ENCODE assay signal across 9 cellular contexts in the genomic region with DNA sequence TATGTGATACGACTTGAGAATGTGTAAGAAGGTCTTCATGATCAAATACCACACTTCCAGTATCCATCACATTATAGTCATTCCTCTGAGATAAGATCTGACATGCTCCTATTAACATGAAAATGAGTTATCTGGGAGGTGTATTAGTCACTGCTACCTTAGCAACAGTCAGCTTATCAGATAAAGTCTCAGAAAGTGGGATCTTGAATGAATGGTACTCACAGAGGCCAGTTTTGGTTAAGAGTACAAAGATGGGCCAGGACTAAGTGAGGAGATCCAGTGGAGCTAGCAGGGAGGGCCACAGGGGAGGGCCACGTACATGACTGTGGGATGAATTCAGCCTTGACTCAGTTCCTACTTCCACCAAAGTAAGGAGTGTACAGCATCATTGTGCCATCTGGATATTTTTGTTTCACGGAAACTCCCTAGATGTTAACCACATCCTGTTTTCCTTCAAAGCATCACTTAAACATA.
DNase-seq lines count a peak whose midpoint lies in the region; ATAC-seq and TF ChIP-seq lines count a peak whose summit lies in the region.
"Had no signal": no experiment of that assay in that cellular context is flagged by ENCODE, and none has a peak within 500 bp of the region (broad histone marks: within the 10 kb centered on the region; RNA-seq: fewer than 3 reads in every experiment).

No MANE protein-coding gene starts in this region.

- no peak overlapping the region for H3K27ac Mint-ChIP-seq in natural killer cell treated with Interleukin-12 subunit alpha and Interleukin-12 subunit beta and Interleukin-15 and Interleukin-18, amount 100 ng/mL, for 72 hours

- H3K9me3 Mint-ChIP-seq in natural killer cell treated with Interleukin-12 subunit alpha and Interleukin-12 subunit beta and Interleukin-15 and Interleukin-18, amount 100 ng/mL, for 72 hours, result peaks cover 15% of the 10 kb centered on the region

- H3K27me3 Mint-ChIP-seq in natural killer cell treated with Interleukin-12 subunit alpha and Interleukin-12 subunit beta and Interleukin-15 and Interleukin-18, amount 100 ng/mL, for 72 hours, result no peaks in the 10 kb centered on the region

- H3K36me3 Mint-ChIP-seq in natural killer cell treated with Interleukin-12 subunit alpha and Interleukin-12 subunit beta and Interleukin-15 and Interleukin-18, amount 100 ng/mL, for 72 hours, result no peaks in the 10 kb centered on the region

- H3K4me1 Mint-ChIP-seq in natural killer cell treated with Interleukin-12 subunit alpha and Interleukin-12 subunit beta and Interleukin-15 and Interleukin-18, amount 100 ng/mL, for 72 hours (ENCODE audit: low read depth in 2 of 2), result no peaks in the 10 kb centered on the region

- no peak for TF ChIP-seq CTCF in AG10803 (conservative IDR thresholded peaks at IDR 0.05; ENCODE audit: low read length)
- TF ChIP-seq CTCF in choroid plexus epithelial cell (conservative IDR thresholded peaks at IDR 0.05; ENCODE audit: low read depth, low read length), result no peak

- peak; percentile 78 for DNase-seq in AG10803 (ENCODE audit: low read depth)
- peak; percentile 86 for DNase-seq in HT1080 (ENCODE audit: low read depth)
- DNase-seq in choroid plexus epithelial cell (ENCODE audit: low read depth), result peak; percentile 70
- no peak for DNase-seq in putamen (ENCODE audit: low spot score)
- DNase-seq in natural killer cell treated with Interleukin-12 subunit alpha and Interleukin-12 subunit beta and Interleukin-15 and Interleukin-18, amount 100 ng/mL, for 72 hours (ENCODE audit: low spot score), result no peak
- DNase-seq in NCI-H1092 (lab: John Stamatoyannopoulos, UW), result no peak
- DNase-seq in COR-L47 (lab: John Stamatoyannopoulos, UW), result no peak
- DNase-seq: activated CD4-positive, alpha-beta T cell treated with anti-CD3 and anti-CD28 coated beads for 4 hours had no signal

- no peak overlapping the region for H3K4me3 ChIP-seq in AG10803 (ENCODE audit: low read length)
- no peak overlapping the region for H3K4me3 ChIP-seq in choroid plexus epithelial cell (ENCODE audit: low read depth, low read length)

- no peak overlapping the region for H3K4me3 Mint-ChIP-seq in natural killer cell treated with Interleukin-12 subunit alpha and Interleukin-12 subunit beta and Interleukin-15 and Interleukin-18, amount 100 ng/mL, for 72 hours

- peak; percentile 53 for ATAC-seq in GM21529 (IDR thresholded peaks at IDR 0.05; ENCODE audit: unreplicated experiment)
- no peak for ATAC-seq in natural killer cell treated with Interleukin-12 subunit alpha and Interleukin-12 subunit beta and Interleukin-15 and Interleukin-18, amount 100 ng/mL, for 72 hours

Comparison
In these comparisons a context has a peak if more than half of its experiments do, and no peak if none do; other contexts are left out.
1. DNase-seq: peak in AG10803 (single experiment), HT1080 (single experiment) and choroid plexus epithelial cell (single experiment); none in putamen (single experiment), natural killer cell treated with Interleukin-12 subunit alpha and Interleukin-12 subunit beta and Interleukin-15 and Interleukin-18, amount 100 ng/mL, for 72 hours (single experiment), NCI-H1092 (single experiment) and COR-L47 (single experiment).